Comparison of ENCODE assay signal across 20 cellular contexts in the genomic region with DNA sequence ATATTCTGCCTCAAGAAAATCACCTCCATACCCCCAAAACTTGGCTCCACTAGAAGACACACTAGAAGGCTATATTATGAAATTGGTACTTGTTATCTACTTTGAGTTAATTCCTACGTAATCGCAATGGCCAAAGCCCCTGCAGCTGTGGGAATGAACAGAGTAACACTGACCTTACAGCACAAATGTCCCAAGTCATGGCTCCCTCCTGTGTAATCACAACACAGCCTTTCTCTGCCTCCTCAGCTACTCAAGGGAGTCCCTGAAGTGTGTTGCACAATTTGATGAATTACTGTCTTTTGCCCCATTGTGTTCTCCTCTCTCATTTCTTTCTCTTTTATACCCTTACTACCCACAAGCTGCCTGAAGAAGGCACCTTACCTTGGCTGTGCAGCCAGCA.
"Had no signal": no experiment of that assay in that cellular context is flagged by ENCODE, and none has a peak within 500 bp of the region (broad histone marks: within the 10 kb centered on the region; RNA-seq: fewer than 3 reads in every experiment).

No MANE protein-coding gene starts in this region.

- DNase-seq: activated B cell treated with CpG ODN at 0.5 μM for 24 hours; activated CD4-positive, alpha-beta memory T cell treated with anti-CD3 and anti-CD28 coated beads, Interleukin-2, amount 10 ng/mL, durations not matched to agents 7 days and 5 days; activated CD4-positive, alpha-beta T cell treated with anti-CD3 and anti-CD28 coated beads for 48 hours; activated CD8-positive, alpha-beta memory T cell treated with anti-CD3 and anti-CD28 coated beads, Interleukin-2, amount 10 ng/mL, durations not matched to agents 7 days and 5 days; activated effector memory CD4-positive, alpha-beta T cell treated with Interleukin-2 at 50 U/mL for 16 hours; activated naive CD4-positive, alpha-beta T cell treated with anti-CD3 and anti-CD28 coated beads, Interleukin-2, amount 50 U/mL, for 16 hours; activated T-cell treated with anti-CD3 and anti-CD28 coated beads, Interleukin-2, amount 50 U/mL, for 1 hour; dorsolateral prefrontal cortex; foreskin fibroblast; nephron progenitor cell; occipital lobe; retina; stimulated activated CD4-positive, alpha-beta T cell treated with anti-CD3 and anti-CD28 coated beads, Interleukin-2, amount 100 ng/mL, for 24 hours; stimulated activated naive CD8-positive, alpha-beta T cell treated with anti-CD3 and anti-CD28 coated beads, Interleukin-15, Interleukin-2, amounts not matched to agents 100 U/mL and 50 U/mL, for 24 hours; substantia nigra; tibial artery had no signal

- H3K27me3 Mint-ChIP-seq: activated B cell treated with CpG ODN at 0.5 μM for 24 hours; activated CD4-positive, alpha-beta memory T cell treated with anti-CD3 and anti-CD28 coated beads, Interleukin-2, amount 10 ng/mL, durations not matched to agents 7 days and 5 days; activated CD8-positive, alpha-beta memory T cell treated with anti-CD3 and anti-CD28 coated beads, Interleukin-2, amount 10 ng/mL, durations not matched to agents 7 days and 5 days had no signal

- H3K4me1 Mint-ChIP-seq: activated CD4-positive, alpha-beta memory T cell treated with anti-CD3 and anti-CD28 coated beads, Interleukin-2, amount 10 ng/mL, durations not matched to agents 7 days and 5 days; activated CD8-positive, alpha-beta memory T cell treated with anti-CD3 and anti-CD28 coated beads, Interleukin-2, amount 10 ng/mL, durations not matched to agents 7 days and 5 days had no signal

- FAIRE-seq: colon, keratinocyte, urothelium cell line had no signal

- H3K27ac Mint-ChIP-seq: activated B cell treated with CpG ODN at 0.5 μM for 24 hours; activated CD4-positive, alpha-beta memory T cell treated with anti-CD3 and anti-CD28 coated beads, Interleukin-2, amount 10 ng/mL, durations not matched to agents 7 days and 5 days; activated CD8-positive, alpha-beta memory T cell treated with anti-CD3 and anti-CD28 coated beads, Interleukin-2, amount 10 ng/mL, durations not matched to agents 7 days and 5 days; mesothelial cell of epicardium; nephron progenitor cell had no signal

- H3K36me3 Mint-ChIP-seq: mesothelial cell of epicardium had no signal

- H3K4me3 Mint-ChIP-seq: activated B cell treated with CpG ODN at 0.5 μM for 24 hours; activated CD4-positive, alpha-beta memory T cell treated with anti-CD3 and anti-CD28 coated beads, Interleukin-2, amount 10 ng/mL, durations not matched to agents 7 days and 5 days; activated CD8-positive, alpha-beta memory T cell treated with anti-CD3 and anti-CD28 coated beads, Interleukin-2, amount 10 ng/mL, durations not matched to agents 7 days and 5 days; mesothelial cell of epicardium; nephron progenitor cell had no signal

- H3K9me3 Mint-ChIP-seq: activated B cell treated with CpG ODN at 0.5 μM for 24 hours; activated CD4-positive, alpha-beta memory T cell treated with anti-CD3 and anti-CD28 coated beads, Interleukin-2, amount 10 ng/mL, durations not matched to agents 7 days and 5 days; mesothelial cell of epicardium; nephron progenitor cell had no signal

- ATAC-seq: activated CD8-positive, alpha-beta memory T cell treated with anti-CD3 and anti-CD28 coated beads, Interleukin-2, amount 10 ng/mL, durations not matched to agents 7 days and 5 days; stimulated activated naive CD8-positive, alpha-beta T cell treated with anti-CD3 and anti-CD28 coated beads, Interleukin-15, Interleukin-2, amounts not matched to agents 100 U/mL and 50 U/mL, for 24 hours had no signal
